8 cellular contexts compared by ENCODE assay signal in the genomic region with DNA sequence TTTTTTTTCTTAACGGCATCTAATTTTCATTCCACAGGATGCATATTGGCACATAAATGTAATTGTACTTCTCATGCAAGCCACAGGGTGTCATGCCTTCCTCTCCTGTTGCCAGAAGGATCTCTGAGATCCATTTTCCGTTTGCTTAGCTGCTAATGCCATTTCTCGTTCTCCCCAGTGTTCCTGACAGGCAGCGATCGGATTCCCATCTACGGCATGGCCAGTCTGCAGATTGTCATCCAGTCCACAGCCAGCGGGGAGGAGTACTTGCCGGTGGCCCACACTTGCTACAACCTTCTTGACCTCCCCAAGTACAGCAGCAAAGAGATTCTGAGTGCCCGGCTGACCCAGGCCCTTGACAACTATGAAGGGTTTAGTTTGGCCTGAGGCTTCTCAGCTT. TPM values are rescaled to one million over a fixed set of nuclear protein-coding genes. Genes with fewer than 3 reads are reported as not detected.
DNase-seq lines count a peak whose midpoint lies in the region; ATAC-seq lines count a peak whose summit lies in the region.

No MANE protein-coding gene starts in this region.

- intact Hi-C loops in posterior vena cava (cut with DNase I): loop anchor here in 1 of 2 donors (10.0 kb wide), 1 partner anchor 318 kb away; no protein-coding TSS in a partner anchor

- DNase-seq in Daoy (ENCODE audit: low read depth) (peak; percentile 19), NCI-H2227 treated with DMSO at 0.1 percent for 48 hours (lab: John Stamatoyannopoulos, UW) (peak; percentile 50), dermis blood vessel endothelial cell (peak; percentile 77), midbrain (lab: John Stamatoyannopoulos, UW) (peak; percentile 57), T-helper 9 cell (no peak), posterior vena cava (ENCODE audit: low spot score) (no peak)

- ATAC-seq in HG03108 (IDR thresholded peaks at IDR 0.05; ENCODE audit: unreplicated experiment): no peak
- ATAC-seq in HG03097 (IDR thresholded peaks at IDR 0.05; ENCODE audit: low FRiP score, unreplicated experiment): no peak

RNA-seq across cellular contexts. Expression of a gene that starts 8.9 kb away (rescaled TPM):
- total RNA-seq in Daoy (2014; rRNA removed; shearing (Covaris generic)): 2.4 and 4.7 TPM in 2 replicates
- 2.7 and 5.6 TPM in 2 replicates for total RNA-seq in dermis blood vessel endothelial cell
- total RNA-seq in posterior vena cava: 10 to 100 TPM in 1 of 2 donors, 1 to 10 TPM in 1; 9.3 to 15.0 TPM

Comparison
In these comparisons a context has a peak if more than half of its experiments do, and no peak if none do; other contexts are left out.
1. DNase-seq: peak in Daoy (single experiment), NCI-H2227 treated with DMSO at 0.1 percent for 48 hours (single experiment), dermis blood vessel endothelial cell (single experiment) and midbrain (single experiment); none in T-helper 9 cell (single experiment) and posterior vena cava (single experiment).